ENCODE assay signal across 8 cellular contexts in genomic region chr6:144149894-144150672, GRCh38. TPM values are rescaled to one million over a fixed set of nuclear protein-coding genes. Genes with fewer than 3 reads are reported as not detected.
DNase-seq lines count a peak whose midpoint lies in the region; ATAC-seq and TF ChIP-seq lines count a peak whose summit lies in the region.

STX11 (plus strand) TSS chr6:144150517; CDS start chr6:144186628, 36,111 bp downstream.

- DNase-seq in GM13977 (ENCODE audit: low spot score) (peak; percentile 86), NCI-H1105 treated with DMSO at 0.1 percent for 48 hours (lab: John Stamatoyannopoulos, UW) (peak; percentile 63), coronary artery (ENCODE audit: low spot score) (peak; percentile 81), right lobe of liver (peak; percentile 74 to 88 (median 86)), SHP77 treated with DMSO at 0.1 percent for 48 hours (lab: John Stamatoyannopoulos, UW) (no peak)
- peak; percentile 61 for DNase-seq in activated CD4-positive, alpha-beta T cell treated with anti-CD3 and anti-CD28 coated beads for 1 hour
- peak; percentile 65 to 81 for DNase-seq in stimulated activated CD4-positive, alpha-beta T cell treated with anti-CD3 and anti-CD28 coated beads, Interleukin-4, amount 100 ng/mL, for 48 hours (ENCODE audit: low read depth in 2 of 2)

- TF ChIP-seq POLR2A in right lobe of liver (IDR thresholded peaks at IDR 0.05): peak; percentile 81

- peak; percentile 73 for ATAC-seq in HG02571 (IDR thresholded peaks at IDR 0.05; ENCODE audit: unreplicated experiment)
- ATAC-seq in right lobe of liver: peak; percentile 84 to 92 (median 88)

- in situ Hi-C loops in GM13977 (cut with MboI; ENCODE audit: low pct_unique_long_range_greater_than_20kb, low sequenced_read_pairs, unreplicated experiment): no loop called here

- H3K4me1 ChIP-seq in right lobe of liver: peaks cover 0 to 8% (median 0%) of the 10 kb centered on the region in 4 donors

- TF ChIP-seq CTCF in GM13977 (IDR thresholded peaks at IDR 0.05; ENCODE audit: extremely low read depth, insufficient read depth, missing control alignments) (no peak), coronary artery (IDR thresholded peaks at IDR 0.05) (no peak), right lobe of liver (IDR thresholded peaks at IDR 0.05) (no peak)

- no peaks in the 10 kb centered on the region for H3K36me3 ChIP-seq in right lobe of liver

- intact Hi-C loops in right lobe of liver (cut with DNase I): no loop called here

- 5% methylated on average over 7 of the region's 90 CpGs for WGBS in right lobe of liver (ENCODE audit: insufficient coverage, low coverage, low lambda C conversion rate, missing lambda C conversion rate)

- H3K9me3 ChIP-seq in right lobe of liver: no peaks in the 10 kb centered on the region

- H3K27ac ChIP-seq in coronary artery (peak within 1 kb of the TSS; percentile 41 to 63), right lobe of liver (peak within 1 kb of the TSS; percentile 68 to 78 (median 74))

- no peaks in the 10 kb centered on the region for H3K27me3 ChIP-seq in right lobe of liver

- peak within 1 kb of the TSS; percentile 75 for H3K4me3 ChIP-seq in coronary artery
- peak within 1 kb of the TSS; percentile 63 to 76 (median 73) for H3K4me3 ChIP-seq in right lobe of liver

RNA-seq across cellular contexts. Expression of gene STX11, which starts in this region (rescaled TPM):
- 1 to 10 TPM in 5 of 6 experiments, under 1 TPM in 1; 0.86 to 7.4 (median 4.1) TPM for total RNA-seq in right lobe of liver
